In genomic region chr1:39829791-39830533, GRCh38 we compare ENCODE assay signal across 2 cellular contexts.
A peak's percentile ranks its signal among the peaks of the same experiment; 100 is the strongest.
TF ChIP-seq lines count a peak whose summit lies in the region.

No MANE protein-coding gene starts in this region.

TF ChIP-seq in HepG2, 621 proteins besides CTCF, POLR2A, EP300 and RAD21:
- TF ChIP-seq SNRNP70 (IDR thresholded peaks at IDR 0.05; ENCODE audit: low read depth, low read length) (no peak), PAX8 (CRISPR knock-in tag; IDR thresholded peaks at IDR 0.05; ENCODE audit: borderline replicate concordance) (no peak), CEBPB (IDR thresholded peaks at IDR 0.05; ENCODE audit: borderline replicate concordance, low read depth, low read length) (no peak), CREB1 (IDR thresholded peaks at IDR 0.05) (0 out of 2 replicates have a peak, but pooled peaks have one; percentile 4), CREB1 (CRISPR knock-in tag; IDR thresholded peaks at IDR 0.05) (no peak)
- TF ChIP-seq, protein P1, sequence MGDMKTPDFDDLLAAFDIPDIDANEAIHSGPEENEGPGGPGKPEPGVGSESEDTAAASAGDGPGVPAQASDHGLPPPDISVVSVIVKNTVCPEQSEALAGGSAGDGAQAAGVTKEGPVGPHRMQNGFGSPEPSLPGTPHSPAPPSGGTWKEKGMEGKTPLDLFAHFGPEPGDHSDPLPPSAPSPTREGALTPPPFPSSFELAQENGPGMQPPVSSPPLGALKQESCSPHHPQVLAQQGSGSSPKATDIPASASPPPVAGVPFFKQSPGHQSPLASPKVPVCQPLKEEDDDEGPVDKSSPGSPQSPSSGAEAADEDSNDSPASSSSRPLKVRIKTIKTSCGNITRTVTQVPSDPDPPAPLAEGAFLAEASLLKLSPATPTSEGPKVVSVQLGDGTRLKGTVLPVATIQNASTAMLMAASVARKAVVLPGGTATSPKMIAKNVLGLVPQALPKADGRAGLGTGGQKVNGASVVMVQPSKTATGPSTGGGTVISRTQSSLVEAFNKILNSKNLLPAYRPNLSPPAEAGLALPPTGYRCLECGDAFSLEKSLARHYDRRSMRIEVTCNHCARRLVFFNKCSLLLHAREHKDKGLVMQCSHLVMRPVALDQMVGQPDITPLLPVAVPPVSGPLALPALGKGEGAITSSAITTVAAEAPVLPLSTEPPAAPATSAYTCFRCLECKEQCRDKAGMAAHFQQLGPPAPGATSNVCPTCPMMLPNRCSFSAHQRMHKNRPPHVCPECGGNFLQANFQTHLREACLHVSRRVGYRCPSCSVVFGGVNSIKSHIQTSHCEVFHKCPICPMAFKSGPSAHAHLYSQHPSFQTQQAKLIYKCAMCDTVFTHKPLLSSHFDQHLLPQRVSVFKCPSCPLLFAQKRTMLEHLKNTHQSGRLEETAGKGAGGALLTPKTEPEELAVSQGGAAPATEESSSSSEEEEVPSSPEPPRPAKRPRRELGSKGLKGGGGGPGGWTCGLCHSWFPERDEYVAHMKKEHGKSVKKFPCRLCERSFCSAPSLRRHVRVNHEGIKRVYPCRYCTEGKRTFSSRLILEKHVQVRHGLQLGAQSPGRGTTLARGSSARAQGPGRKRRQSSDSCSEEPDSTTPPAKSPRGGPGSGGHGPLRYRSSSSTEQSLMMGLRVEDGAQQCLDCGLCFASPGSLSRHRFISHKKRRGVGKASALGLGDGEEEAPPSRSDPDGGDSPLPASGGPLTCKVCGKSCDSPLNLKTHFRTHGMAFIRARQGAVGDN (CRISPR knock-in tag; IDR thresholded peaks at IDR 0.05), result no peak

TF ChIP-seq in SK-N-SH treated with all-trans-retinoic acid at 6 μM for 48 hours, 23 proteins besides CTCF, POLR2A, EP300 and RAD21:
- TF ChIP-seq ZNF565 (CRISPR knock-in tag; conservative IDR thresholded peaks at IDR 0.05; ENCODE audit: low read depth), result no peak
- no peak for TF ChIP-seq TSHZ2 (CRISPR knock-in tag; IDR thresholded peaks at IDR 0.05)
- TF ChIP-seq ESRRG (CRISPR knock-in tag; IDR thresholded peaks at IDR 0.05), result no peak
- no peak for TF ChIP-seq ISL1 (CRISPR knock-in tag; IDR thresholded peaks at IDR 0.05)
- TF ChIP-seq ZNF70 (CRISPR knock-in tag; IDR thresholded peaks at IDR 0.05), result no peak
- no peak for TF ChIP-seq PPARA (CRISPR knock-in tag; IDR thresholded peaks at IDR 0.05; ENCODE audit: borderline replicate concordance)
- TF ChIP-seq, protein P2, sequence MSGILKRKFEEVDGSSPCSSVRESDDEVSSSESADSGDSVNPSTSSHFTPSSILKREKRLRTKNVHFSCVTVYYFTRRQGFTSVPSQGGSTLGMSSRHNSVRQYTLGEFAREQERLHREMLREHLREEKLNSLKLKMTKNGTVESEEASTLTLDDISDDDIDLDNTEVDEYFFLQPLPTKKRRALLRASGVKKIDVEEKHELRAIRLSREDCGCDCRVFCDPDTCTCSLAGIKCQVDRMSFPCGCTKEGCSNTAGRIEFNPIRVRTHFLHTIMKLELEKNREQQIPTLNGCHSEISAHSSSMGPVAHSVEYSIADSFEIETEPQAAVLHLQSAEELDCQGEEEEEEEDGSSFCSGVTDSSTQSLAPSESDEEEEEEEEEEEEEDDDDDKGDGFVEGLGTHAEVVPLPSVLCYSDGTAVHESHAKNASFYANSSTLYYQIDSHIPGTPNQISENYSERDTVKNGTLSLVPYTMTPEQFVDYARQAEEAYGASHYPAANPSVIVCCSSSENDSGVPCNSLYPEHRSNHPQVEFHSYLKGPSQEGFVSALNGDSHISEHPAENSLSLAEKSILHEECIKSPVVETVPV (CRISPR knock-in tag; IDR thresholded peaks at IDR 0.05), result no peak
- TF ChIP-seq POU6F1 (CRISPR knock-in tag; IDR thresholded peaks at IDR 0.05; ENCODE audit: borderline replicate concordance, low read depth), result no peak
- TF ChIP-seq ARNTL (CRISPR knock-in tag; IDR thresholded peaks at IDR 0.05; ENCODE audit: borderline replicate concordance, low read depth), result no peak
- TF ChIP-seq ZNF8 (CRISPR knock-in tag; IDR thresholded peaks at IDR 0.05), result no peak
- TF ChIP-seq TOX (CRISPR knock-in tag; IDR thresholded peaks at IDR 0.05; ENCODE audit: borderline replicate concordance), result no peak
- TF ChIP-seq CSDC2 (CRISPR knock-in tag; IDR thresholded peaks at IDR 0.05), result no peak
- TF ChIP-seq RARB (CRISPR knock-in tag; IDR thresholded peaks at IDR 0.05), result no peak
- TF ChIP-seq OSR1 (CRISPR knock-in tag; IDR thresholded peaks at IDR 0.05), result no peak
- no peak for TF ChIP-seq SNAI2 (CRISPR knock-in tag; IDR thresholded peaks at IDR 0.05)
- no peak for TF ChIP-seq GLIS3 (CRISPR knock-in tag; IDR thresholded peaks at IDR 0.05)
- TF ChIP-seq, protein P3, sequence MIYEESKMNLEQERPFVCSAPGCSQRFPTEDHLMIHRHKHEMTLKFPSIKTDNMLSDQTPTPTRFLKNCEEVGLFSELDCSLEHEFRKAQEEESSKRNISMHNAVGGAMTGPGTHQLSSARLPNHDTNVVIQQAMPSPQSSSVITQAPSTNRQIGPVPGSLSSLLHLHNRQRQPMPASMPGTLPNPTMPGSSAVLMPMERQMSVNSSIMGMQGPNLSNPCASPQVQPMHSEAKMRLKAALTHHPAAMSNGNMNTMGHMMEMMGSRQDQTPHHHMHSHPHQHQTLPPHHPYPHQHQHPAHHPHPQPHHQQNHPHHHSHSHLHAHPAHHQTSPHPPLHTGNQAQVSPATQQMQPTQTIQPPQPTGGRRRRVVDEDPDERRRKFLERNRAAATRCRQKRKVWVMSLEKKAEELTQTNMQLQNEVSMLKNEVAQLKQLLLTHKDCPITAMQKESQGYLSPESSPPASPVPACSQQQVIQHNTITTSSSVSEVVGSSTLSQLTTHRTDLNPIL (CRISPR knock-in tag; IDR thresholded peaks at IDR 0.05; ENCODE audit: low read depth), result no peak
- no peak for TF ChIP-seq PATZ1 (CRISPR knock-in tag; IDR thresholded peaks at IDR 0.05; ENCODE audit: borderline replicate concordance)
TF ChIP-seq in SK-N-SH treated with all-trans-retinoic acid at 6 μM for 48 hours: peak in this region for 0.
